ENCODE assay signal across 1 cellular context in genomic region chr11:64356498-64357411, GRCh38.
TF ChIP-seq lines count a peak whose summit lies in the region.

No MANE protein-coding gene starts in this region.

TF ChIP-seq in K562, 482 proteins besides CTCF, POLR2A, EP300 and RAD21 (continued from another document and continues in another):
- TF ChIP-seq ATF1 (CRISPR knock-in tag; IDR thresholded peaks at IDR 0.05), result no peak
- peak; percentile 81 for TF ChIP-seq ATF1 (tag; IDR thresholded peaks at IDR 0.05)
- no peak for TF ChIP-seq PHTF2 (CRISPR knock-in tag; IDR thresholded peaks at IDR 0.05)
- TF ChIP-seq PML (IDR thresholded peaks at IDR 0.05; ENCODE audit: low read length), result no peak
- no peak for TF ChIP-seq RERE (CRISPR knock-in tag; IDR thresholded peaks at IDR 0.05; ENCODE audit: borderline replicate concordance)
- TF ChIP-seq CREM (IDR thresholded peaks at IDR 0.05; ENCODE audit: low read depth), result peak; percentile 74; the same call in 1 of the 2 replicates
- TF ChIP-seq HDAC1 (IDR thresholded peaks at IDR 0.05), result peak in 1 of 2 experiments; percentile 41; a peak in 1 of 4 replicates
- no peak for TF ChIP-seq ZSCAN29 (IDR thresholded peaks at IDR 0.05)
- TF ChIP-seq ZNF589 (CRISPR knock-in tag; IDR thresholded peaks at IDR 0.05; ENCODE audit: low read depth), result peak; percentile 41; the same call in 1 of the 2 replicates
- TF ChIP-seq STAG1 (CRISPR knock-in tag; IDR thresholded peaks at IDR 0.05; ENCODE audit: borderline replicate concordance), result peak; percentile 17; the same call in 1 of the 2 replicates
- 0 out of 2 replicates have a peak, but pooled peaks have one; percentile 41 for TF ChIP-seq ZEB2 (IDR thresholded peaks at IDR 0.05)
- TF ChIP-seq NELFE (IDR thresholded peaks at IDR 0.05; ENCODE audit: insufficient read depth, insufficient read length), result no peak
- peak; percentile 71 for TF ChIP-seq ZNF740 (CRISPR knock-in tag; IDR thresholded peaks at IDR 0.05)
- TF ChIP-seq ZNF740 (tag; IDR thresholded peaks at IDR 0.05), result no peak
- TF ChIP-seq VEZF1 (CRISPR knock-in tag; IDR thresholded peaks at IDR 0.05), result peak; percentile 85
- TF ChIP-seq NFE2L1 (tag; IDR thresholded peaks at IDR 0.05; ENCODE audit: borderline replicate concordance, low read depth), result no peak
- TF ChIP-seq ZNF431 (CRISPR knock-in tag; IDR thresholded peaks at IDR 0.05), result no peak
- TF ChIP-seq E2F8 (IDR thresholded peaks at IDR 0.05; ENCODE audit: low read depth, partially characterized antibody), result no peak
- no peak for TF ChIP-seq HMGN3 (IDR thresholded peaks at IDR 0.05; ENCODE audit: borderline replicate concordance, extremely low read depth, insufficient read length, low read depth, low read length)
- peak; percentile 10; the same call in 1 of the 2 replicates for TF ChIP-seq HBP1 (CRISPR knock-in tag; IDR thresholded peaks at IDR 0.05)
- no peak for TF ChIP-seq ZNF384 (IDR thresholded peaks at IDR 0.05; ENCODE audit: low read depth, low read length)
- TF ChIP-seq MITF (IDR thresholded peaks at IDR 0.05), result no peak
- TF ChIP-seq SMC3 (conservative IDR thresholded peaks at IDR 0.05; ENCODE audit: insufficient read depth, low read depth, low read length), result peak; percentile 59
- no peak for TF ChIP-seq SLC30A9 (CRISPR knock-in tag; IDR thresholded peaks at IDR 0.05)
- peak; percentile 66; the same call in 1 of the 2 replicates for TF ChIP-seq TFAP4 (CRISPR knock-in tag; IDR thresholded peaks at IDR 0.05; ENCODE audit: borderline replicate concordance)
- TF ChIP-seq AFF1 (IDR thresholded peaks at IDR 0.05; ENCODE audit: low read depth in 1 of 2, partially characterized antibody in 2 of 2), result peak in 1 of 2 experiments; percentile 43
- 0 out of 4 replicates have a peak, but pooled peaks of 1 of the 2 experiments have one; percentile 23 for TF ChIP-seq UBTF (IDR thresholded peaks at IDR 0.05; ENCODE audit: borderline replicate concordance in 1 of 2, low read depth in 2 of 2, low read length in 2 of 2)
- TF ChIP-seq CC2D1A (IDR thresholded peaks at IDR 0.05), result peak; percentile 73; the same call in 1 of the 2 replicates
- 0 out of 2 replicates have a peak, but pooled peaks have one; percentile 16 for TF ChIP-seq JUN (IDR thresholded peaks at IDR 0.05; ENCODE audit: borderline replicate concordance, low read depth, low read length)
- no peak for TF ChIP-seq JUN (CRISPR knock-in tag; IDR thresholded peaks at IDR 0.05; ENCODE audit: borderline replicate concordance)
- no peak for TF ChIP-seq ETS2 (tag; IDR thresholded peaks at IDR 0.05; ENCODE audit: borderline replicate concordance, poor library complexity, severe bottlenecking)
- peak; percentile 60; the same call in 1 of the 2 replicates for TF ChIP-seq CTBP1 (IDR thresholded peaks at IDR 0.05; ENCODE audit: borderline replicate concordance)
- TF ChIP-seq ARID2 (IDR thresholded peaks at IDR 0.05), result peak; percentile 35; the same call in 1 of the 2 replicates
- peak; percentile 25 for TF ChIP-seq WHSC1 (IDR thresholded peaks at IDR 0.05; ENCODE audit: low read length)
- TF ChIP-seq SOX6 (IDR thresholded peaks at IDR 0.05), result 0 out of 2 replicates have a peak, but pooled peaks have one; percentile 14
- peak; percentile 55 for TF ChIP-seq JUND (IDR thresholded peaks at IDR 0.05; ENCODE audit: borderline replicate concordance, low read depth, low read length)
- peak; percentile 16; the same call in 1 of the 3 replicates for TF ChIP-seq JUND (tag; IDR thresholded peaks at IDR 0.05; ENCODE audit: borderline replicate concordance, low read depth, low read length)
